ENCODE assay signal across 17 cellular contexts in the genomic region with DNA sequence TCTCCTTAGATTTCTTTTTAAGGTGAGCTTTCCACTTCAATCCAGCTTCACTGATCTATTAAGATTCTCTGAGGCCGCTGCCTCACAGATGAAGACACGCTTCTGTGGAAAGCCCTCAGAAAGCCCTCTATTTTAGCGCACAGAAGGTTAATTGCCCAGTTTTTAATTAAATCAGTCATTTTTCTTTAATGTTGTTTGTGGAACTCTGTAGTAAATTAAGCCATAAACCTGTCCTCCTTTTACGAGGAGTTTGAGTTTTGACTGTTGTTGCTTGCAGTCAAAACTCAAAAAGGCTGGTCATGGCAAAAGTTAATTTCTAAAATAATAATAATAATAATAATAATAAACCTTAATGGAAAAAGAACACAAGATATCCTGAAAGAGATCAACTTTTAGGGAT.
A peak's percentile ranks its signal among the peaks of the same experiment; 100 is the strongest.
DNase-seq lines count a peak whose midpoint lies in the region; FAIRE-seq and TF ChIP-seq lines count a peak whose summit lies in the region.
"Had no signal": no experiment of that assay in that cellular context is flagged by ENCODE, and none has a peak within 500 bp of the region (broad histone marks: within the 10 kb centered on the region; RNA-seq: fewer than 3 reads in every experiment).

No MANE protein-coding gene starts in this region.

- no peak overlapping the region for H3K4me3 ChIP-seq in Karpas-422 (ENCODE audit: low read length)
- H3K4me3 ChIP-seq: A549, BLaER1 had no signal

- H3K4me1 Mint-ChIP-seq in nephron = peaks cover 79% of the 10 kb centered on the region
- H3K4me1 Mint-ChIP-seq: CD14-positive monocyte; CD4-positive, alpha-beta memory T cell; IgD-negative memory B cell had no signal

- no peak overlapping the region for H2AFZ ChIP-seq in Karpas-422 (ENCODE audit: low read length)

- H3K27ac Mint-ChIP-seq in nephron = peak overlapping the region; percentile 13 to 66 (median 58)
- H3K27ac Mint-ChIP-seq: CD14-positive monocyte; CD4-positive, alpha-beta memory T cell; IgD-negative memory B cell had no signal

- DNase-seq in NCI-H82 (lab: John Stamatoyannopoulos, UW) = peak; percentile 38
- no peak for DNase-seq in NCI-H82 treated with DMSO at 0.1 percent for 48 hours (lab: John Stamatoyannopoulos, UW; ENCODE audit: unreplicated experiment)
- DNase-seq in H54 (ENCODE audit: insufficient read length, low spot score) = no peak
- DNase-seq in NCI-H2196 (lab: John Stamatoyannopoulos, UW; ENCODE audit: unreplicated experiment) = no peak
- no peak for DNase-seq in Karpas-422
- DNase-seq: CD4-positive, alpha-beta memory T cell; DMS79 treated with DMSO at 0.1 percent for 48 hours; GF-D8; HCEC 1CT had no signal

- H3K4me1 ChIP-seq in Karpas-422 (ENCODE audit: low read length) = no peaks in the 10 kb centered on the region
- H3K4me1 ChIP-seq: A549, BLaER1 had no signal

- H3K36me3 Mint-ChIP-seq in nephron (ENCODE audit: low read depth) = no peaks in the 10 kb centered on the region
- H3K36me3 Mint-ChIP-seq: CD14-positive monocyte; CD4-positive, alpha-beta memory T cell had no signal

- H3K27me3 Mint-ChIP-seq in nephron (ENCODE audit: low read depth) = peaks cover 23% of the 10 kb centered on the region

- no peaks in the 10 kb centered on the region for H3K9me3 Mint-ChIP-seq in nephron
- H3K9me3 Mint-ChIP-seq: CD14-positive monocyte; CD4-positive, alpha-beta memory T cell; IgD-negative memory B cell had no signal

- H3K79me2 ChIP-seq in Karpas-422 (ENCODE audit: low read length) = no peaks in the 10 kb centered on the region

- FAIRE-seq in endometrium (lab: Jason Lieb, UNC) (peak; percentile 99), H54 (lab: Jason Lieb, UNC) (no peak)
- FAIRE-seq: A549, HepG2 had no signal

- TF ChIP-seq POLR2A in H54 (IDR thresholded peaks at IDR 0.05; ENCODE audit: low read depth, low read length) = no peak

- no peaks in the 10 kb centered on the region for H4K20me1 ChIP-seq in Karpas-422 (ENCODE audit: insufficient read depth, low read depth, low read length)
- H4K20me1 ChIP-seq: BLaER1 had no signal

- no peak overlapping the region for H3K9ac ChIP-seq in Karpas-422 (ENCODE audit: low read length)
- H3K9ac ChIP-seq: BLaER1 had no signal

- no peaks in the 10 kb centered on the region for H3K36me3 ChIP-seq in Karpas-422 (ENCODE audit: insufficient read depth, low read length)
- H3K36me3 ChIP-seq: BLaER1 had no signal

- peak overlapping the region in 1 of 3 experiments; percentile 3 for H3K4me3 Mint-ChIP-seq in nephron
- H3K4me3 Mint-ChIP-seq: CD14-positive monocyte; CD4-positive, alpha-beta memory T cell; IgD-negative memory B cell had no signal

- no peaks in the 10 kb centered on the region for H3K9me3 ChIP-seq in Karpas-422 (ENCODE audit: low read length)
- H3K9me3 ChIP-seq: A549, BLaER1 had no signal

- H3K27me3 ChIP-seq in Karpas-422 (ENCODE audit: low read length) = no peaks in the 10 kb centered on the region
- H3K27me3 ChIP-seq: BLaER1 had no signal

- no peaks in the 10 kb centered on the region for H3K9me2 ChIP-seq in Karpas-422 (replicated peaks; ENCODE audit: insufficient read depth, low read length)

- H3K27ac ChIP-seq in Karpas-422 (ENCODE audit: low read length) = no peak overlapping the region
- H3K27ac ChIP-seq: 22Rv1, A549, BLaER1 had no signal

- TF ChIP-seq CTCF in nephron (IDR thresholded peaks at IDR 0.05; ENCODE audit: unreplicated experiment in 3 of 3) = no peak

- H3K4me2 ChIP-seq in Karpas-422 (ENCODE audit: low read depth, low read length, poor library complexity, severe bottlenecking) = no peak overlapping the region
- H3K4me2 ChIP-seq: A549, BLaER1 had no signal
